ENCODE assay signal across 9 cellular contexts in the genomic region with DNA sequence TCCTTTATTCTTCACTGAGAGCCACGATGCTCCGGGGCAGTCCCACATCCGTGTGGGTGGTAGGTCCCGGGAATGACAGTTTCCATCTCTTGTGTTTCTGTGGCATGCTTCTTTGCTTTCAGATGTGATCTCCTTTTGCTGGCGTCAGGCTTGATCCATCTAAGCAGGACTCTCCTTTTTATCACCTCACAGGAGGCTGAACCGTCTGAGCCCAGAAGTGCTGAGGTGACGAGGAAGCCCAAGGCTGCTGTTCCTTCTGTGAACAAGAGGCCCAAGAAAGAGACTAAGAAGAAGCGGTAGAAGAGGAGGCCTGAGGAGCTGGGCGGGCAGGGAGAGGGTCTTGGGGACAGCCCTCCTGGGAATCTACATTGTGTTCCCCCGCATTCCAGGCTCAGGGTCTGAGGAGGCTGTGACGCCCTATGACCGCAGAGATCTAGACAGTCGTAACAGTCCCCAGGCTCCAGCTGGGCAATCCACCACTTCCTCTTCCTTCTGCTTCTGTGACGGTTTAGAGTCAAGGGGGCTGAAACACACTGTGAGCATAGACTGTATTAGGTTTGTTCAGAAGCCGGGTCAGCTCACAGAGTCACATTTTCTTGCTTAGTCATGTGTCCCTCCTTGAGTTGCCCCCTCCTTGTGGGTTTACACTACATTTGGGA. TPM values are rescaled to one million over a fixed set of nuclear protein-coding genes. Genes with fewer than 3 reads are reported as not detected.
A peak's percentile ranks its signal among the peaks of the same experiment; 100 is the strongest.
DNase-seq lines count a peak whose midpoint lies in the region; ATAC-seq and FAIRE-seq lines count a peak whose summit lies in the region.
"Had no signal": no experiment of that assay in that cellular context is flagged by ENCODE, and none has a peak within 500 bp of the region (broad histone marks: within the 10 kb centered on the region; RNA-seq: fewer than 3 reads in every experiment).

No MANE protein-coding gene starts in this region.

- peak; percentile 97 for FAIRE-seq in GM19239 (lab: Jason Lieb, UNC)

- no peaks in the 10 kb centered on the region for H3K27me3 Mint-ChIP-seq in activated T-helper 17 cell treated with anti-CD3 and anti-CD28 coated beads, Interleukin-2, amount 50 U/mL, for 72 hours
- H3K27me3 Mint-ChIP-seq in natural killer cell treated with Interleukin-12 subunit alpha and Interleukin-12 subunit beta and Interleukin-15 and Interleukin-18, amount 100 ng/mL, for 72 hours: no peaks in the 10 kb centered on the region

- H3K9me3 Mint-ChIP-seq in activated T-helper 17 cell treated with anti-CD3 and anti-CD28 coated beads, Interleukin-2, amount 50 U/mL, for 72 hours: no peaks in the 10 kb centered on the region
- no peaks in the 10 kb centered on the region for H3K9me3 Mint-ChIP-seq in natural killer cell treated with Interleukin-12 subunit alpha and Interleukin-12 subunit beta and Interleukin-15 and Interleukin-18, amount 100 ng/mL, for 72 hours

- peaks cover 29% of the 10 kb centered on the region for H3K36me3 Mint-ChIP-seq in activated T-helper 17 cell treated with anti-CD3 and anti-CD28 coated beads, Interleukin-2, amount 50 U/mL, for 72 hours (ENCODE audit: low read depth)
- no peaks in the 10 kb centered on the region for H3K36me3 Mint-ChIP-seq in natural killer cell treated with Interleukin-12 subunit alpha and Interleukin-12 subunit beta and Interleukin-15 and Interleukin-18, amount 100 ng/mL, for 72 hours

- DNase-seq in AML-193 (lab: John Stamatoyannopoulos, UW) (peak; percentile 81 to 84), GM19239 (ENCODE audit: insufficient read length, low spot score) (no peak), NCI-H2029 treated with DMSO at 0.1 percent for 48 hours (lab: John Stamatoyannopoulos, UW) (no peak), GM03348 (ENCODE audit: low spot score) (no peak)
- DNase-seq in natural killer cell treated with Interleukin-12 subunit alpha and Interleukin-12 subunit beta and Interleukin-15 and Interleukin-18, amount 100 ng/mL, for 72 hours (ENCODE audit: low spot score): no peak

- H3K4me1 Mint-ChIP-seq in activated T-helper 17 cell treated with anti-CD3 and anti-CD28 coated beads, Interleukin-2, amount 50 U/mL, for 72 hours: peaks cover 4% of the 10 kb centered on the region
- H3K4me1 Mint-ChIP-seq in natural killer cell treated with Interleukin-12 subunit alpha and Interleukin-12 subunit beta and Interleukin-15 and Interleukin-18, amount 100 ng/mL, for 72 hours (ENCODE audit: low read depth in 2 of 2): peaks cover 37 to 39% of the 10 kb centered on the region in 2 donors

- H3K4me3 Mint-ChIP-seq in activated T-helper 17 cell treated with anti-CD3 and anti-CD28 coated beads, Interleukin-2, amount 50 U/mL, for 72 hours: no peak overlapping the region
- peak overlapping the region; percentile 55 for H3K4me3 Mint-ChIP-seq in natural killer cell treated with Interleukin-12 subunit alpha and Interleukin-12 subunit beta and Interleukin-15 and Interleukin-18, amount 100 ng/mL, for 72 hours

- H3K27ac Mint-ChIP-seq in activated T-helper 17 cell treated with anti-CD3 and anti-CD28 coated beads, Interleukin-2, amount 50 U/mL, for 72 hours: peak overlapping the region; percentile 29
- peak overlapping the region; percentile 88 to 93 for H3K27ac Mint-ChIP-seq in natural killer cell treated with Interleukin-12 subunit alpha and Interleukin-12 subunit beta and Interleukin-15 and Interleukin-18, amount 100 ng/mL, for 72 hours

- ATAC-seq in HG03457 (IDR thresholded peaks at IDR 0.05; ENCODE audit: unreplicated experiment): peak; percentile 71
- ATAC-seq in activated T-helper 17 cell treated with anti-CD3 and anti-CD28 coated beads, Interleukin-2, amount 50 U/mL, for 72 hours (replicated peaks): peak; percentile 55
- ATAC-seq in natural killer cell treated with Interleukin-12 subunit alpha and Interleukin-12 subunit beta and Interleukin-15 and Interleukin-18, amount 100 ng/mL, for 72 hours: peak; percentile 83 to 86
- ATAC-seq in HG03565 (IDR thresholded peaks at IDR 0.05; ENCODE audit: unreplicated experiment): no peak

RNA-seq across cellular contexts. Expression of a gene that starts 26.8 kb away (rescaled TPM):
- total RNA-seq in activated T-helper 17 cell treated with anti-CD3 and anti-CD28 coated beads, Interleukin-2, amount 50 U/mL, for 72 hours: 10 to 100 TPM; 10.5 to 14.0 TPM
- 10 to 100 TPM; 12.7 to 14.4 TPM for total RNA-seq in natural killer cell treated with Interleukin-12 subunit alpha and Interleukin-12 subunit beta and Interleukin-15 and Interleukin-18, amount 100 ng/mL, for 72 hours

RNA-seq across cellular contexts. Expression of a gene that starts 29.7 kb away (rescaled TPM):
- total RNA-seq in activated T-helper 17 cell treated with anti-CD3 and anti-CD28 coated beads, Interleukin-2, amount 50 U/mL, for 72 hours: 1 to 10 TPM; 5.1 to 6.4 TPM
- total RNA-seq in natural killer cell treated with Interleukin-12 subunit alpha and Interleukin-12 subunit beta and Interleukin-15 and Interleukin-18, amount 100 ng/mL, for 72 hours: 1 to 10 TPM; 6.8 to 8.6 TPM

RNA-seq across cellular contexts. Expression of a gene that starts 54.6 kb away (rescaled TPM):
- total RNA-seq in activated T-helper 17 cell treated with anti-CD3 and anti-CD28 coated beads, Interleukin-2, amount 50 U/mL, for 72 hours: not detected
- total RNA-seq in natural killer cell treated with Interleukin-12 subunit alpha and Interleukin-12 subunit beta and Interleukin-15 and Interleukin-18, amount 100 ng/mL, for 72 hours: not detected
- total RNA-seq: renal cortical epithelial cell had no signal

Comparison
In these comparisons a context has a peak if more than half of its experiments do, and no peak if none do; other contexts are left out.
1. DNase-seq: peak in AML-193 (2 of 2); none in GM19239 (single experiment), natural killer cell treated with Interleukin-12 subunit alpha and Interleukin-12 subunit beta and Interleukin-15 and Interleukin-18, amount 100 ng/mL, for 72 hours (single experiment), NCI-H2029 treated with DMSO at 0.1 percent for 48 hours (single experiment) and GM03348 (single experiment).